8 cellular contexts compared by ENCODE assay signal in genomic region chr13:50365683-50366391, GRCh38.
A peak's percentile ranks its signal among the peaks of the same experiment; 100 is the strongest.
DNase-seq lines count a peak whose midpoint lies in the region; ATAC-seq and TF ChIP-seq lines count a peak whose summit lies in the region.

No MANE protein-coding gene starts in this region.

- peaks cover 0 to 19% (median 9%) of the 10 kb centered on the region in 4 donors for H3K4me1 ChIP-seq in right lobe of liver
- no peaks in the 10 kb centered on the region for H3K4me1 ChIP-seq in neural progenitor cell

- H3F3A ChIP-seq in neural progenitor cell (ENCODE audit: low read depth) = no peaks in the 10 kb centered on the region

- no peak for TF ChIP-seq CTCF in right lobe of liver (IDR thresholded peaks at IDR 0.05)
- TF ChIP-seq CTCF in omental fat pad (IDR thresholded peaks at IDR 0.05) = no peak
- no peak for TF ChIP-seq CTCF in neural progenitor cell (IDR thresholded peaks at IDR 0.05)

- WGBS in right lobe of liver (ENCODE audit: insufficient coverage, low coverage, low lambda C conversion rate, missing lambda C conversion rate) = 24% methylated on average over 8 of the region's 8 CpGs

- H3K27ac Mint-ChIP-seq in neural progenitor cell = no peak overlapping the region

- H3K9me3 ChIP-seq in right lobe of liver (no peaks in the 10 kb centered on the region), neural progenitor cell (ENCODE audit: low read depth) (no peaks in the 10 kb centered on the region)

- no peaks in the 10 kb centered on the region for H3K79me2 ChIP-seq in neural progenitor cell (ENCODE audit: low read depth)

- DNase-seq in NCI-H2081 treated with DMSO at 0.1 percent for 48 hours (lab: John Stamatoyannopoulos, UW) (peak; percentile 87), right lobe of liver (no peak), omental fat pad (ENCODE audit: low spot score) (no peak), Ammon's horn (ENCODE audit: low spot score) (no peak), neural progenitor cell (ENCODE audit: low spot score) (no peak)
- peak; percentile 25 for DNase-seq in activated T-cell treated with anti-CD3 and anti-CD28 coated beads, Interleukin-2, amount 50 U/mL, for 1 hour

- no peak overlapping the region for H3K4me3 Mint-ChIP-seq in neural progenitor cell

- H3K27ac ChIP-seq in right lobe of liver (peak overlapping the region; percentile 42 to 85 (median 63)), neural progenitor cell (no peak overlapping the region)

- H3K27me3 ChIP-seq in right lobe of liver (no peaks in the 10 kb centered on the region), neural progenitor cell (no peaks in the 10 kb centered on the region)

- H3K4me2 ChIP-seq in neural progenitor cell = no peak overlapping the region

- no peaks in the 10 kb centered on the region for H3K9me3 Mint-ChIP-seq in neural progenitor cell

- intact Hi-C loops in right lobe of liver (cut with DNase I) = no loop called here

- no peak for TF ChIP-seq POLR2A in right lobe of liver (IDR thresholded peaks at IDR 0.05)

- no peaks in the 10 kb centered on the region for H3K4me1 Mint-ChIP-seq in neural progenitor cell

- H3K9ac ChIP-seq in neural progenitor cell = no peak overlapping the region

- peak; percentile 55 for ATAC-seq in GM18498 (IDR thresholded peaks at IDR 0.05; ENCODE audit: unreplicated experiment)
- peak; percentile 53 for ATAC-seq in HG02763 (IDR thresholded peaks at IDR 0.05; ENCODE audit: unreplicated experiment)
- ATAC-seq in right lobe of liver = peak; percentile 87 to 94 (median 90)
- ATAC-seq in omental fat pad (ENCODE audit: low FRiP score) = no peak

- H3K4me3 ChIP-seq in right lobe of liver (peak overlapping the region in 2 of 3 donors; percentile 21 to 24), neural progenitor cell (no peak overlapping the region)

- no peaks in the 10 kb centered on the region for H4K20me1 ChIP-seq in neural progenitor cell (ENCODE audit: low read depth)

- H3K36me3 ChIP-seq in right lobe of liver = no peaks in the 10 kb centered on the region
- no peaks in the 10 kb centered on the region for H3K36me3 ChIP-seq in neural progenitor cell

- no peak overlapping the region for H2AFZ ChIP-seq in neural progenitor cell (replicated peaks)

- no peaks in the 10 kb centered on the region for H3K27me3 Mint-ChIP-seq in neural progenitor cell (ENCODE audit: insufficient read depth, low read depth)

- no peaks in the 10 kb centered on the region for H3K36me3 Mint-ChIP-seq in neural progenitor cell

Comparison
In these comparisons a context has a peak if more than half of its experiments do, and no peak if none do; other contexts are left out.
1. DNase-seq: peak in NCI-H2081 treated with DMSO at 0.1 percent for 48 hours (single experiment) and activated T-cell treated with anti-CD3 and anti-CD28 coated beads, Interleukin-2, amount 50 U/mL, for 1 hour (single experiment); none in right lobe of liver (0 of 3), omental fat pad (single experiment), Ammon's horn (single experiment) and neural progenitor cell (single experiment).